Comparison of ENCODE assay signal across 8 cellular contexts in the genomic region with DNA sequence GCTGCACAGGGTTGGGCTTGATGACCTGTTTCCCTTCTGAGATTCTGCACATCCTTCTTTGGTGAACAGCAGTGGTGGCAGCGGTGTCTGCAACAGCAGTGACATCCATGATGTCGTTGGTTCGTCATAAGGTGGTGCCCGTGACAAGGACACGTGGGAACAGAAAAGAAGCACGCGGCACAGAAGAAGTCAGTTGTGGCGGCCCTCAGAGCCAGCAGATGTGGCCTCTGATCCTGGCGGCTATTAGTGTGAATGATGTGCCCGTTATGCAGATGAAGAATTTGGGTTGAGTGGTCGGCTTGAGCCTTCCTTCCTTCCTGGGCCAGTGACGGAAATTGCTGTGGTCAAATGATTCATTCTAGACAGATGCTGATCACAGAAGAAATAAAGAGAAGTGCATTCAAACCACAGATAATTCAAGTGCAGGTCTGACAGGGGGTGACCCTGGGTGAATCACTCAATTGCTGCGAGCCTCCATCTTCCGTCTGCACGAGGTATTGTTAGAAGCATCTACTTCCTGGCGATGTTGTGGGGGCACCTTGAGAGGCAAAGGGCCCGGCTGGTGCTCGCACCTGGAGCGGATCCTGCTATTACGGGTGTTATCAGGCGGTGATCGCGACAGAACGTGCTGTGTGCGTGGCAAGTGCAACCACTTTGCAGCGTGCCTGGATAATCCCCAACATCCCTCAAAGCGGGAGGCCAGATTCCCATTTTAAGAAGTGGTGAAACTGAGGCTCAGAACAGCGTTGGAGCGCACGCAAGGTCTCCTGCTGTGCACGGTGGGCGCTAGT.
A peak's percentile ranks its signal among the peaks of the same experiment; 100 is the strongest.
DNase-seq lines count a peak whose midpoint lies in the region; ATAC-seq and TF ChIP-seq lines count a peak whose summit lies in the region.

No MANE protein-coding gene starts in this region.

- H3K27me3 Mint-ChIP-seq in activated naive CD8-positive, alpha-beta T cell treated with anti-CD3 and anti-CD28 coated beads, Interleukin-2, amount 10 ng/mL, durations not matched to agents 7 days and 5 days: peaks cover 4% of the 10 kb centered on the region
- peaks cover 0 to 62% (median under 1%) of the 10 kb centered on the region in 5 donors for H3K27me3 Mint-ChIP-seq in naive thymus-derived CD4-positive, alpha-beta T cell
- H3K27me3 Mint-ChIP-seq in progenitor cell of endocrine pancreas: peaks cover 17% of the 10 kb centered on the region

- H3K27me3 ChIP-seq in naive thymus-derived CD4-positive, alpha-beta T cell (ENCODE audit: control insufficient read depth in 2 of 2, insufficient read depth in 2 of 2, low read length in 2 of 2): no peaks in the 10 kb centered on the region

- no peaks in the 10 kb centered on the region for H3K9me3 Mint-ChIP-seq in activated naive CD8-positive, alpha-beta T cell treated with anti-CD3 and anti-CD28 coated beads, Interleukin-2, amount 10 ng/mL, durations not matched to agents 7 days and 5 days
- H3K9me3 Mint-ChIP-seq in naive thymus-derived CD4-positive, alpha-beta T cell: no peaks in the 10 kb centered on the region
- no peaks in the 10 kb centered on the region for H3K9me3 Mint-ChIP-seq in progenitor cell of endocrine pancreas (ENCODE audit: low read depth)

- ATAC-seq in activated naive CD8-positive, alpha-beta T cell treated with anti-CD3 and anti-CD28 coated beads, Interleukin-2, amount 10 ng/mL, durations not matched to agents 7 days and 5 days (ENCODE audit: low read depth): peak; percentile 79
- ATAC-seq in naive thymus-derived CD4-positive, alpha-beta T cell: peak; percentile 75
- ATAC-seq in HG03342 (IDR thresholded peaks at IDR 0.05; ENCODE audit: unreplicated experiment) (no peak), HG02840 (IDR thresholded peaks at IDR 0.05; ENCODE audit: low FRiP score, unreplicated experiment) (no peak), sciatic nerve (no peak)

- H3K36me3 Mint-ChIP-seq in activated naive CD8-positive, alpha-beta T cell treated with anti-CD3 and anti-CD28 coated beads, Interleukin-2, amount 10 ng/mL, durations not matched to agents 7 days and 5 days: peaks cover 4% of the 10 kb centered on the region
- H3K36me3 Mint-ChIP-seq in naive thymus-derived CD4-positive, alpha-beta T cell: peaks cover 0 to 5% (median 0%) of the 10 kb centered on the region in 5 donors
- no peaks in the 10 kb centered on the region for H3K36me3 Mint-ChIP-seq in progenitor cell of endocrine pancreas (ENCODE audit: insufficient read depth)

- POLR2A ChIA-PET in activated naive CD8-positive, alpha-beta T cell treated with anti-CD3 and anti-CD28 coated beads, Interleukin-2, amount 10 ng/mL, durations not matched to agents 7 days and 5 days (lab: Charles Lee): no interaction called here
- POLR2A ChIA-PET in naive thymus-derived CD4-positive, alpha-beta T cell (lab: Charles Lee): no interaction called here

- peaks cover 0 to 58% of the 10 kb centered on the region in 2 donors for H3K4me1 ChIP-seq in naive thymus-derived CD4-positive, alpha-beta T cell (ENCODE audit: control insufficient read depth in 2 of 2, insufficient read depth in 2 of 2, low read length in 2 of 2)

- no peaks in the 10 kb centered on the region for H3K36me3 ChIP-seq in naive thymus-derived CD4-positive, alpha-beta T cell (ENCODE audit: control insufficient read depth in 2 of 3, insufficient read depth in 3 of 3, low read length in 3 of 3)

- CTCF ChIA-PET in naive thymus-derived CD4-positive, alpha-beta T cell (lab: Charles Lee): no interaction called here

- peaks cover 34% of the 10 kb centered on the region for H3K4me1 Mint-ChIP-seq in activated naive CD8-positive, alpha-beta T cell treated with anti-CD3 and anti-CD28 coated beads, Interleukin-2, amount 10 ng/mL, durations not matched to agents 7 days and 5 days
- H3K4me1 Mint-ChIP-seq in naive thymus-derived CD4-positive, alpha-beta T cell: peaks cover 11 to 44% (median 21%) of the 10 kb centered on the region in 7 donors
- H3K4me1 Mint-ChIP-seq in progenitor cell of endocrine pancreas (ENCODE audit: low read depth): peaks cover 2% of the 10 kb centered on the region

- H3K27ac Mint-ChIP-seq in activated naive CD8-positive, alpha-beta T cell treated with anti-CD3 and anti-CD28 coated beads, Interleukin-2, amount 10 ng/mL, durations not matched to agents 7 days and 5 days: peak overlapping the region; percentile 90
- H3K27ac Mint-ChIP-seq in naive thymus-derived CD4-positive, alpha-beta T cell: peak overlapping the region in 8 of 9 donors; percentile 1 to 72 (median 44)
- no peak overlapping the region for H3K27ac Mint-ChIP-seq in progenitor cell of endocrine pancreas

- DNase-seq in GM04503 (ENCODE audit: low read depth): peak; percentile 78
- DNase-seq in SKM-1 treated with dmso at 0.1 percent for 144 hours (lab: John Stamatoyannopoulos, UW; ENCODE audit: unreplicated experiment): peak; percentile 100
- peak; percentile 59 for DNase-seq in activated naive CD8-positive, alpha-beta T cell treated with anti-CD3 and anti-CD28 coated beads, Interleukin-2, amount 10 ng/mL, durations not matched to agents 7 days and 5 days
- peak in 7 of 9 donors; percentile 7 to 33 (median 27) for DNase-seq in naive thymus-derived CD4-positive, alpha-beta T cell
- no peak for DNase-seq in progenitor cell of endocrine pancreas (ENCODE audit: low spot score, unreplicated experiment)
- DNase-seq in sciatic nerve (ENCODE audit: low spot score): no peak

- TF ChIP-seq CTCF in progenitor cell of endocrine pancreas (IDR thresholded peaks at IDR 0.05; ENCODE audit: unreplicated experiment): no peak

- peak overlapping the region; percentile 6 for H3K4me3 Mint-ChIP-seq in activated naive CD8-positive, alpha-beta T cell treated with anti-CD3 and anti-CD28 coated beads, Interleukin-2, amount 10 ng/mL, durations not matched to agents 7 days and 5 days
- H3K4me3 Mint-ChIP-seq in naive thymus-derived CD4-positive, alpha-beta T cell: peak overlapping the region; percentile 14 to 68 (median 60)
- no peak overlapping the region for H3K4me3 Mint-ChIP-seq in progenitor cell of endocrine pancreas (ENCODE audit: low read depth)

- H3K9me3 ChIP-seq in naive thymus-derived CD4-positive, alpha-beta T cell (ENCODE audit: control insufficient read depth in 2 of 3, low read length in 3 of 3): no peaks in the 10 kb centered on the region

- H3K27ac ChIP-seq in naive thymus-derived CD4-positive, alpha-beta T cell (ENCODE audit: low read depth, low read length): no peak overlapping the region

- H3K4me3 ChIP-seq in naive thymus-derived CD4-positive, alpha-beta T cell (ENCODE audit: low read length): no peak overlapping the region

- intact Hi-C loops in naive thymus-derived CD4-positive, alpha-beta T cell (cut with micrococcal nuclease): loop anchor here in 1 of 2 donors (10.0 kb wide), 1 partner anchor 155 kb away; no protein-coding TSS in a partner anchor
- intact Hi-C loops in sciatic nerve (cut with DNase I): no loop called here

Comparison
In these comparisons a context has a peak if more than half of its experiments do, and no peak if none do; other contexts are left out.
1. DNase-seq: peak in GM04503 (single experiment), SKM-1 treated with dmso at 0.1 percent for 144 hours (single experiment), activated naive CD8-positive, alpha-beta T cell treated with anti-CD3 and anti-CD28 coated beads, Interleukin-2, amount 10 ng/mL, durations not matched to agents 7 days and 5 days (single experiment) and naive thymus-derived CD4-positive, alpha-beta T cell (7 of 9); none in progenitor cell of endocrine pancreas (single experiment) and sciatic nerve (single experiment).
2. ATAC-seq: peak in activated naive CD8-positive, alpha-beta T cell treated with anti-CD3 and anti-CD28 coated beads, Interleukin-2, amount 10 ng/mL, durations not matched to agents 7 days and 5 days (single experiment) and naive thymus-derived CD4-positive, alpha-beta T cell (single experiment); none in HG03342 (single experiment), HG02840 (single experiment) and sciatic nerve (single experiment).